ENCODE assay signal across 8 cellular contexts in genomic region chr3:53881691-53882593, GRCh38.
DNase-seq lines count a peak whose midpoint lies in the region; ATAC-seq and TF ChIP-seq lines count a peak whose summit lies in the region.

ACTR8 (minus strand) TSS chr3:53882152; CDS start chr3:53882101, 51 bp downstream.

- peak; percentile 16 for TF ChIP-seq CTCF in brain microvascular endothelial cell (IDR thresholded peaks at IDR 0.05; ENCODE audit: low read depth, low read length, missing control alignments)

- H3K27me3 ChIP-seq in brain microvascular endothelial cell (replicated peaks) (no peaks in the 10 kb centered on the region), iPS-15b (ENCODE audit: control insufficient read depth, insufficient read depth, low read length) (no peaks in the 10 kb centered on the region)

- peaks cover 20% of the 10 kb centered on the region for H3K36me3 ChIP-seq in brain microvascular endothelial cell (replicated peaks)
- H3K36me3 ChIP-seq in iPS-15b (ENCODE audit: control insufficient read depth, insufficient read depth, low read length) = peaks cover 10% of the 10 kb centered on the region

- H3K4me1 ChIP-seq in iPS-15b (ENCODE audit: control insufficient read depth, insufficient read depth, low read length) = peaks cover 7% of the 10 kb centered on the region

- peak within 1 kb of the TSS; percentile 94 for H3K4me3 ChIP-seq in brain microvascular endothelial cell (ENCODE audit: low read depth, low read length)
- H3K4me3 ChIP-seq in iPS-15b (ENCODE audit: low read depth, low read length) = peak within 1 kb of the TSS; percentile 93
- peak within 1 kb of the TSS; percentile 82 for H3K4me3 ChIP-seq in skeletal muscle cell (ENCODE audit: low read depth, low read length)

- peak within 1 kb of the TSS; percentile 98 for H3K9ac ChIP-seq in iPS-15b (ENCODE audit: low read depth, low read length)

- DNase-seq in DMS53 (lab: John Stamatoyannopoulos, UW) (peak; percentile 70), DMS53 treated with DMSO at 0.1 percent for 48 hours (lab: John Stamatoyannopoulos, UW; ENCODE audit: unreplicated experiment) (no peak), NCI-H2107 treated with DMSO at 0.1 percent for 48 hours (lab: John Stamatoyannopoulos, UW; ENCODE audit: unreplicated experiment) (peak; percentile 8), UCSD-AML1 (lab: John Stamatoyannopoulos, UW; ENCODE audit: unreplicated experiment) (peak; percentile 89), brain microvascular endothelial cell (peak; percentile 79), skeletal muscle cell (ENCODE audit: low read depth) (peak; percentile 43)

- peak; percentile 80 for ATAC-seq in HG02938 (IDR thresholded peaks at IDR 0.05; ENCODE audit: unreplicated experiment)

- H3K27ac ChIP-seq in brain microvascular endothelial cell = peak within 1 kb of the TSS; percentile 63

- in situ Hi-C loops in brain microvascular endothelial cell (cut with HindIII; ENCODE audit: low pct_ligation_motif_present, low sequenced_read_pairs) = no loop called here

- no peaks in the 10 kb centered on the region for H3K9me3 ChIP-seq in iPS-15b (ENCODE audit: control insufficient read depth, insufficient read depth, low read length)
